25 cellular contexts compared by ENCODE assay signal in genomic region chr20:16393836-16394235, GRCh38.
"Had no signal": no experiment of that assay in that cellular context is flagged by ENCODE, and none has a peak within 500 bp of the region (broad histone marks: within the 10 kb centered on the region; RNA-seq: fewer than 3 reads in every experiment).

No MANE protein-coding gene starts in this region.

- ATAC-seq: activated CD4-positive, alpha-beta T cell treated with anti-CD3 and anti-CD28 coated beads for 36 hours; activated T-helper 17 cell treated with anti-CD3 and anti-CD28 coated beads, Interleukin-2, amount 50 U/mL, for 72 hours had no signal

- H3K27me3 ChIP-seq: cardiac muscle cell had no signal

- H3K4me2 ChIP-seq: PC-9 had no signal

- H3K27ac ChIP-seq: cardiac muscle cell, PC-9, SK-N-MC, VCaP had no signal

- H3K4me3 ChIP-seq: cardiac muscle cell, PC-9, SK-N-MC had no signal

- FAIRE-seq: astrocyte had no signal

- H3K36me3 ChIP-seq: cardiac muscle cell had no signal

- DNase-seq: activated CD4-positive, alpha-beta memory T cell treated with anti-CD3 and anti-CD28 coated beads, Interleukin-2, amount 10 ng/mL, durations not matched to agents 7 days and 5 days; activated CD4-positive, alpha-beta T cell treated with anti-CD3 and anti-CD28 coated beads for 36 hours; activated CD4-positive, alpha-beta T cell treated with anti-CD3 and anti-CD28 coated beads, Interleukin-2, amount 50 U/mL, for 1 hour; activated gamma-delta T cell; activated naive CD4-positive, alpha-beta T cell treated with anti-CD3 and anti-CD28 coated beads for 36 hours; activated T-cell treated with anti-CD3 and anti-CD28 coated beads for 4 hours; activated T-cell treated with anti-CD3 and anti-CD28 coated beads, Interleukin-2, amount 50 U/mL, for 48 hours; amygdala; KG1; NCI-H1048; NCI-H1930; NCI-H2107; NCI-H2171 treated with DMSO at 0.1 percent for 48 hours; NCI-H226; NCI-H510A; NCI-H526 treated with DMSO at 0.1 percent for 48 hours; NCI-H82; PC-9; SIG-M5; T-helper 1 cell had no signal
